ENCODE assay signal across 1 cellular context in the genomic region with DNA sequence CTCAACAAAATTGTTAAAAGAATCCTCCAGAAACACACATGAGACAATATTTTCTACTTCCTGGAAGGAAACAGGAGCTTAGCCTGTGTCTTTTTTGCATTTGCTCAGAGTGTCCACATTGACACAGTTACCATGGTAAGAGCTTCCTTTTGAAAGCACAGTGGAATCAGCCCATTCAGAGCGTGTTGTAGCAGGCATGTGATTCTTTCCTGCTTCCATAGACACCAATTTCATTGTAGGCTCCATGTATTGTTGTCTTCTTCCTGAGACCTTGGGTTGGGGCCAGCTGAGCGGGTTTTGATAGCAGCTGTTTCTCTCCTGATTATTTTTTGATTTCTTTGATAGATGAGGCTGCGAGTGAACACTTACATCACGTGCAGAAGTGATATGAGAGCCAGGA.
TF ChIP-seq lines count a peak whose summit lies in the region.

No MANE protein-coding gene starts in this region.

TF ChIP-seq in GM23338, 12 proteins besides CTCF, POLR2A, EP300 and RAD21 (continued from another document):
- TF ChIP-seq, protein P1, sequence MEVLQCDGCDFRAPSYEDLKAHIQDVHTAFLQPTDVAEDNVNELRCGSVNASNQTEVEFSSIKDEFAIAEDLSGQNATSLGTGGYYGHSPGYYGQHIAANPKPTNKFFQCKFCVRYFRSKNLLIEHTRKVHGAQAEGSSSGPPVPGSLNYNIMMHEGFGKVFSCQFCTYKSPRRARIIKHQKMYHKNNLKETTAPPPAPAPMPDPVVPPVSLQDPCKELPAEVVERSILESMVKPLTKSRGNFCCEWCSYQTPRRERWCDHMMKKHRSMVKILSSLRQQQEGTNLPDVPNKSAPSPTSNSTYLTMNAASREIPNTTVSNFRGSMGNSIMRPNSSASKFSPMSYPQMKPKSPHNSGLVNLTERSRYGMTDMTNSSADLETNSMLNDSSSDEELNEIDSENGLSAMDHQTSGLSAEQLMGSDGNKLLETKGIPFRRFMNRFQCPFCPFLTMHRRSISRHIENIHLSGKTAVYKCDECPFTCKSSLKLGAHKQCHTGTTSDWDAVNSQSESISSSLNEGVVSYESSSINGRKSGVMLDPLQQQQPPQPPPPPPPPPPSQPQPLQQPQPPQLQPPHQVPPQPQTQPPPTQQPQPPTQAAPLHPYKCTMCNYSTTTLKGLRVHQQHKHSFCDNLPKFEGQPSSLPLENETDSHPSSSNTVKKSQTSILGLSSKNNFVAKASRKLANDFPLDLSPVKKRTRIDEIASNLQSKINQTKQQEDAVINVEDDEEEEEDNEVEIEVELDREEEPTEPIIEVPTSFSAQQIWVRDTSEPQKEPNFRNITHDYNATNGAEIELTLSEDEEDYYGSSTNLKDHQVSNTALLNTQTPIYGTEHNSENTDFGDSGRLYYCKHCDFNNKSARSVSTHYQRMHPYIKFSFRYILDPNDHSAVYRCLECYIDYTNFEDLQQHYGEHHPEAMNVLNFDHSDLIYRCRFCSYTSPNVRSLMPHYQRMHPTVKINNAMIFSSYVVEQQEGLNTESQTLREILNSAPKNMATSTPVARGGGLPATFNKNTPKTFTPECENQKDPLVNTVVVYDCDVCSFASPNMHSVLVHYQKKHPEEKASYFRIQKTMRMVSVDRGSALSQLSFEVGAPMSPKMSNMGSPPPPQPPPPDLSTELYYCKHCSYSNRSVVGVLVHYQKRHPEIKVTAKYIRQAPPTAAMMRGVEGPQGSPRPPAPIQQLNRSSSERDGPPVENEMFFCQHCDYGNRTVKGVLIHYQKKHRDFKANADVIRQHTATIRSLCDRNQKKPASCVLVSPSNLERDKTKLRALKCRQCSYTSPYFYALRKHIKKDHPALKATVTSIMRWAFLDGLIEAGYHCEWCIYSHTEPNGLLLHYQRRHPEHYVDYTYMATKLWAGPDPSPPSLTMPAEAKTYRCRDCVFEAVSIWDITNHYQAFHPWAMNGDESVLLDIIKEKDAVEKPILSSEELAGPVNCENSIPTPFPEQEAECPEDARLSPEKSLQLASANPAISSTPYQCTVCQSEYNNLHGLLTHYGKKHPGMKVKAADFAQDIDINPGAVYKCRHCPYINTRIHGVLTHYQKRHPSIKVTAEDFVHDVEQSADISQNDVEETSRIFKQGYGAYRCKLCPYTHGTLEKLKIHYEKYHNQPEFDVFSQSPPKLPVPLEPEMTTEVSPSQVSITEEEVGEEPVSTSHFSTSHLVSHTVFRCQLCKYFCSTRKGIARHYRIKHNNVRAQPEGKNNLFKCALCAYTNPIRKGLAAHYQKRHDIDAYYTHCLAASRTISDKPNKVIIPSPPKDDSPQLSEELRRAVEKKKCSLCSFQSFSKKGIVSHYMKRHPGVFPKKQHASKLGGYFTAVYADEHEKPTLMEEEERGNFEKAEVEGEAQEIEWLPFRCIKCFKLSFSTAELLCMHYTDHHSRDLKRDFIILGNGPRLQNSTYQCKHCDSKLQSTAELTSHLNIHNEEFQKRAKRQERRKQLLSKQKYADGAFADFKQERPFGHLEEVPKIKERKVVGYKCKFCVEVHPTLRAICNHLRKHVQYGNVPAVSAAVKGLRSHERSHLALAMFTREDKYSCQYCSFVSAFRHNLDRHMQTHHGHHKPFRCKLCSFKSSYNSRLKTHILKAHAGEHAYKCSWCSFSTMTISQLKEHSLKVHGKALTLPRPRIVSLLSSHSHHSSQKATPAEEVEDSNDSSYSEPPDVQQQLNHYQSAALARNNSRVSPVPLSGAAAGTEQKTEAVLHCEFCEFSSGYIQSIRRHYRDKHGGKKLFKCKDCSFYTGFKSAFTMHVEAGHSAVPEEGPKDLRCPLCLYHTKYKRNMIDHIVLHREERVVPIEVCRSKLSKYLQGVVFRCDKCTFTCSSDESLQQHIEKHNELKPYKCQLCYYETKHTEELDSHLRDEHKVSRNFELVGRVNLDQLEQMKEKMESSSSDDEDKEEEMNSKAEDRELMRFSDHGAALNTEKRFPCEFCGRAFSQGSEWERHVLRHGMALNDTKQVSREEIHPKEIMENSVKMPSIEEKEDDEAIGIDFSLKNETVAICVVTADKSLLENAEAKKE (CRISPR knock-in tag; IDR thresholded peaks at IDR 0.05), result no peak
- TF ChIP-seq STAT1 (IDR thresholded peaks at IDR 0.05; ENCODE audit: unreplicated experiment), result no peak
TF ChIP-seq in GM23338: peak in this region for 0.
